In the genomic region with DNA sequence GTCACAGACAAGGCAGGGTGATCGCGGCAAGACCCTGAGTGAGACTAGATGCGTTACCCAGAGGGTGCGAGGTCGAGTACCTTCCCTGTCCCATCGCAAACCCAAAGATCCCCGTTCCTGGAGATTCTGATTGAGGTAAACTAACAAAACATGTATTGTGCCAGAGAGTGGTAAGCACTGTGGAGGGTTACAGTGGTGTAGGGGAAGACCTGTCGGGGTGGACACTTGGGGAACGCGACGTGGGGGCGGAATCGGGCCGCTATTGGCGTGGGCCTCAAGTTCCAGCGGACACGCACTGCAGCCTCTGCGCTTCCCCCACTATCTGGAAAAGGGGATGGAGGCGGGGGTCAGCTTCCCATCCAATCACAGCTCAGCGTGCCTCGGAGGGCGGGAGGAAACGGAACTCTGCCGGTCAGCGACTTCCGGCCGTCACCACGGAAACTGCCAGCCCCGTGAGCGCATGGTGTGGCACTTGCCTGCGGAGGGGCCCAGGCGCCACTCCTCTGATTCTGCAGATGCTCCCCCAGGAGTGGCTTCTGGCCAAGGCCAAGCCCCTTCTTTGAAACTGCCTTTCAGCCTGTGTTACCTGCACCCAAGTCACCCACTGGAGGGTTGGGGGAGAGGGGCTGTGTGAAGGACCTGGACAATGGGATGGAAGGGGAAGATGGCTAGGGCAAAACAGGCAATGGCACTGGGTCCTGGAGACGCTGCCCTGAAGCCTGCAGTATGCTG, we compare ENCODE assay signal across 8 cellular contexts. TPM values are rescaled to one million over a fixed set of nuclear protein-coding genes. Genes with fewer than 3 reads are reported as not detected.
DNase-seq lines count a peak whose midpoint lies in the region; ATAC-seq and TF ChIP-seq lines count a peak whose summit lies in the region.

No MANE protein-coding gene starts in this region.

- WGBS in sigmoid colon, 2 donors: 1% methylated on average over 33 of the region's 33 CpGs

- in situ Hi-C loops in astrocyte of the spinal cord (cut with HindIII; ENCODE audit: low sequenced_read_pairs): no loop called here

- H3K27ac ChIP-seq in Peyer's patch: peak overlapping the region; percentile 93 to 100 (median 99)
- peak overlapping the region; percentile 99 to 100 (median 100) for H3K27ac ChIP-seq in sigmoid colon

- no peak for TF ChIP-seq CTCF in AG10803 (conservative IDR thresholded peaks at IDR 0.05; ENCODE audit: low read length)
- TF ChIP-seq CTCF in Peyer's patch (IDR thresholded peaks at IDR 0.05): no peak
- TF ChIP-seq CTCF in astrocyte of the spinal cord (IDR thresholded peaks at IDR 0.05; ENCODE audit: low read depth, low read length): no peak
- TF ChIP-seq CTCF in sigmoid colon (IDR thresholded peaks at IDR 0.05): no peak

- H3K9me3 ChIP-seq in Peyer's patch: no peaks in the 10 kb centered on the region
- no peaks in the 10 kb centered on the region for H3K9me3 ChIP-seq in sigmoid colon

- H3K27me3 ChIP-seq in Peyer's patch (no peaks in the 10 kb centered on the region), sigmoid colon (no peaks in the 10 kb centered on the region)

- TF ChIP-seq EP300 in sigmoid colon (IDR thresholded peaks at IDR 0.05): no peak

- peaks cover 0 to 16% (median 0%) of the 10 kb centered on the region in 3 donors for H3K36me3 ChIP-seq in Peyer's patch
- peaks cover 10 to 17% (median 13%) of the 10 kb centered on the region in 4 donors for H3K36me3 ChIP-seq in sigmoid colon

- H3K4me1 ChIP-seq in Peyer's patch (peaks cover 4 to 61% (median 36%) of the 10 kb centered on the region in 4 donors), sigmoid colon (peaks cover 0 to 66% (median 60%) of the 10 kb centered on the region in 4 donors)

- H3K4me3 ChIP-seq in AG10803 (ENCODE audit: low read length): peak overlapping the region; percentile 95
- peak overlapping the region; percentile 58 to 84 (median 76) for H3K4me3 ChIP-seq in Peyer's patch
- peak overlapping the region; percentile 100 for H3K4me3 ChIP-seq in astrocyte of the spinal cord (ENCODE audit: low read depth, low read length)
- H3K4me3 ChIP-seq in sigmoid colon: peak overlapping the region; percentile 61 to 84 (median 82)

- intact Hi-C loops in sigmoid colon (cut with DNase I): loop anchor here (2.0 kb wide), 1 partner anchor 13 kb away; a partner anchor contains a TSS

- DNase-seq in AG10803 (ENCODE audit: low read depth) (peak; percentile 92), Peyer's patch (peak; percentile 79 to 93 (median 89)), astrocyte of the spinal cord (ENCODE audit: low read depth, low spot score) (peak; percentile 90), iPS DF 19.7 (ENCODE audit: low read depth, low spot score) (peak; percentile 83), sigmoid colon (peak; percentile 97), NCI-H2029 treated with DMSO at 0.1 percent for 48 hours (lab: John Stamatoyannopoulos, UW) (no peak)

- ATAC-seq in GM21423 (IDR thresholded peaks at IDR 0.05; ENCODE audit: unreplicated experiment) (peak; percentile 24), GM21360 (IDR thresholded peaks at IDR 0.05; ENCODE audit: unreplicated experiment) (no peak)

- TF ChIP-seq POLR2A in Peyer's patch (IDR thresholded peaks at IDR 0.05): peak; percentile 48 to 61
- peak in 1 of 2 donors; percentile 75 for TF ChIP-seq POLR2A in sigmoid colon (IDR thresholded peaks at IDR 0.05)

RNA-seq across cellular contexts. Expression of a gene that starts 1.0 kb away (rescaled TPM):
- total RNA-seq in Peyer's patch: 10 to 100 TPM; 10.2 to 37.1 (median 18.5) TPM
- 10 to 100 TPM; 22.4 to 37.5 (median 30.3) TPM for total RNA-seq in sigmoid colon
- polyA plus RNA-seq in sigmoid colon: 10 to 100 TPM; 48.0 to 58.5 (median 57.8) TPM

RNA-seq across cellular contexts. Expression of a gene that starts 4.5 kb away (rescaled TPM):
- 100 to 1,000 TPM in 2 of 4 donors, 10 to 100 TPM in 2; 79.2 to 115 (median 101) TPM for total RNA-seq in Peyer's patch
- 100 to 1,000 TPM; 101 to 144 (median 136) TPM for total RNA-seq in sigmoid colon
- polyA plus RNA-seq in sigmoid colon: 100 to 1,000 TPM; 196 to 372 (median 300) TPM

RNA-seq across cellular contexts. Expression of a gene that starts 13.7 kb away (rescaled TPM):
- 100 to 1,000 TPM in 1 of 4 donors, 10 to 100 TPM in 3; 60.9 to 123 (median 82.3) TPM for total RNA-seq in Peyer's patch
- 10 to 100 TPM; 13.6 to 31.5 (median 20.1) TPM for total RNA-seq in sigmoid colon
- polyA plus RNA-seq in sigmoid colon: 10 to 100 TPM in 1 of 3 donors, 1 to 10 TPM in 2; 5.8 to 28.7 (median 9.0) TPM

RNA-seq across cellular contexts. Expression of a gene that starts 15.6 kb away (rescaled TPM):
- total RNA-seq in Peyer's patch (100 to 1,000 TPM; 164 to 281 (median 196) TPM), sigmoid colon (100 to 1,000 TPM; 157 to 236 (median 207) TPM)
- 100 to 1,000 TPM in 2 of 3 donors, 10 to 100 TPM in 1; 84.8 to 223 (median 150) TPM for polyA plus RNA-seq in sigmoid colon

RNA-seq across cellular contexts. Expression of a gene that starts 39.8 kb away (rescaled TPM):
- total RNA-seq in Peyer's patch (10 to 100 TPM in 3 of 4 donors, 1 to 10 TPM in 1; 7.4 to 21.6 (median 14.3) TPM), sigmoid colon (10 to 100 TPM in 1 of 4 donors, 1 to 10 TPM in 3; 7.6 to 13.8 (median 8.4) TPM)
- polyA plus RNA-seq in sigmoid colon: 10 to 100 TPM in 1 of 3 donors, 1 to 10 TPM in 2; 4.9 to 10.2 (median 6.0) TPM
